In the genomic region with DNA sequence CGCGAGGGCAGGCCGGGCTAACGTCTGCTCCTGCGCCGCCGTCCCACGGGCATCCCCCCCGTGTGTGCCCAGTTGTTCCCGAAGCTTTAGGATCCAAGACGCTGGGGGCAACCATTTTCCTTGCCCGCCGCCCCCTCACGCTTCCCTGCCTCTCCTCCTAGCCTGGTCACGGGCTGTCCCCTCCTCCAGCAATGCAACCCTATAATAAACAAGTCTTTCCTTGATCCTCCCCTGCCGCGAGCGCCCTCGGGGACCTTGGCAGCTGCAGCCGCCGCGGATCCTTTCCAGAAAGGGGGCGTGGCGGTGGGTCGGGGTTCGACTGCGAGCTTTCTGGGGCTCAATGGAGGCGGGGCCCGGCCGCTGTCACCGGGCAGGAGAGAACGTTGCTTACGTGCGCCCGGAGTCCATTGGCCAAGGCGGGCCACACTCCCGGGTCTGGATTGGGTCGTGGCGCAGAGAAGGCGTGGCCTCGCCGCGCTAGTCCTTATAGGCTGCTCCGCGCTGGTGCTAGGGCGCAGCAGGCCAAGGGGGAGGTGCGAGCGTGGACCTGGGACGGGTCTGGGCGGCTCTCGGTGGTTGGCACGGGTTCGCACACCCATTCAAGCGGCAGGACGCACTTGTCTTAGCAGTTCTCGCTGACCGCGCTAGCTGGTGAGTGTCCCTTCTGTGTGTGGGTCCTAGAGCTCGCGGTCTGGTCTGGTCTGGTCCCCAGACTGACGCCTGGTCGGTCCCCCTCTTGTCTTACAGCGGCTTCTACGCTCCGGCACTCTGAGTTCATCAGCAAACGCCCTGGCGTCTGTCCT, we compare ENCODE assay signal across 1 cellular context.
TF ChIP-seq lines count a peak whose summit lies in the region.

A gene with protein sequence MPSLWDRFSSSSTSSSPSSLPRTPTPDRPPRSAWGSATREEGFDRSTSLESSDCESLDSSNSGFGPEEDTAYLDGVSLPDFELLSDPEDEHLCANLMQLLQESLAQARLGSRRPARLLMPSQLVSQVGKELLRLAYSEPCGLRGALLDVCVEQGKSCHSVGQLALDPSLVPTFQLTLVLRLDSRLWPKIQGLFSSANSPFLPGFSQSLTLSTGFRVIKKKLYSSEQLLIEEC (plus strand): TSS at position 515 of the 803 bp plus-strand sequence. CDS start 293 bp downstream, outside the sequence.

TF ChIP-seq in HEK293, 187 proteins besides CTCF, POLR2A, EP300 and RAD21 (continued from another document and continues in another):
- TF ChIP-seq ZSCAN23 (tag by site-specific recombination; IDR thresholded peaks at IDR 0.05) (no peak), SP3 (tag by site-specific recombination; IDR thresholded peaks at IDR 0.05) (peak; percentile 89), KLF16 (tag by site-specific recombination; IDR thresholded peaks at IDR 0.05) (peak; percentile 95), ZBTB21 (tag by site-specific recombination; IDR thresholded peaks at IDR 0.05) (0 out of 2 replicates have a peak, but pooled peaks have one; percentile 4), ZNF133 (tag by site-specific recombination; IDR thresholded peaks at IDR 0.05) (no peak), ZNF350 (tag by site-specific recombination; IDR thresholded peaks at IDR 0.05) (no peak), ZBTB8A (tag by site-specific recombination; IDR thresholded peaks at IDR 0.05) (peak; percentile 86), ZNF610 (tag by site-specific recombination; IDR thresholded peaks at IDR 0.05; ENCODE audit: borderline replicate concordance) (peak; percentile 20; the same call in 1 of the 2 replicates), ZBTB17 (tag by site-specific recombination; IDR thresholded peaks at IDR 0.05) (peak; percentile 69), ZNF768 (tag by site-specific recombination; IDR thresholded peaks at IDR 0.05) (peak; percentile 56; the same call in 1 of the 2 replicates), ZNF433 (tag by site-specific recombination; IDR thresholded peaks at IDR 0.05; ENCODE audit: low read depth) (no peak), ZNF623 (tag by site-specific recombination; IDR thresholded peaks at IDR 0.05) (peak; percentile 30), PRDM1 (tag by site-specific recombination; IDR thresholded peaks at IDR 0.05) (no peak), KLF1 (tag by site-specific recombination; IDR thresholded peaks at IDR 0.05) (peak; percentile 33), ZNF561 (tag by site-specific recombination; IDR thresholded peaks at IDR 0.05; ENCODE audit: borderline replicate concordance) (0 out of 2 replicates have a peak, but pooled peaks have one; percentile 14), ZNF423 (tag by site-specific recombination; IDR thresholded peaks at IDR 0.05) (peak; percentile 97), ZNF341 (tag by site-specific recombination; IDR thresholded peaks at IDR 0.05; ENCODE audit: low read depth) (peak; percentile 5; the same call in 1 of the 2 replicates), HOXC10 (CRISPR knock-in tag; IDR thresholded peaks at IDR 0.05) (no peak), KLF7 (tag by site-specific recombination; IDR thresholded peaks at IDR 0.05; ENCODE audit: borderline replicate concordance) (peak; percentile 65; the same call in 1 of the 2 replicates), GLI4 (tag by site-specific recombination; IDR thresholded peaks at IDR 0.05) (peak; percentile 76; the same call in 1 of the 2 replicates), ZNF660 (tag by site-specific recombination; IDR thresholded peaks at IDR 0.05) (peak; percentile 92), ZNF266 (tag by site-specific recombination; IDR thresholded peaks at IDR 0.05; ENCODE audit: low read depth) (0 out of 2 replicates have a peak, but pooled peaks have one; percentile 7), ZNF366 (tag by site-specific recombination; conservative IDR thresholded peaks at IDR 0.05) (peak; percentile 80), REPIN1 (tag by site-specific recombination; IDR thresholded peaks at IDR 0.05; ENCODE audit: low read depth) (peak; percentile 93; the same call in 1 of the 2 replicates), ZNF792 (tag by site-specific recombination; IDR thresholded peaks at IDR 0.05) (0 out of 2 replicates have a peak, but pooled peaks have one; percentile 47), SP7 (tag by site-specific recombination; IDR thresholded peaks at IDR 0.05) (peak; percentile 97), EGR2 (tag by site-specific recombination; IDR thresholded peaks at IDR 0.05; ENCODE audit: low read depth) (peak; percentile 82), FEZF1 (tag by site-specific recombination; IDR thresholded peaks at IDR 0.05) (peak; percentile 80), GLIS1 (tag by site-specific recombination; IDR thresholded peaks at IDR 0.05) (peak; percentile 94), ZFP69B (tag by site-specific recombination; IDR thresholded peaks at IDR 0.05) (peak; percentile 76), ZNF629 (tag by site-specific recombination; IDR thresholded peaks at IDR 0.05) (peak; percentile 47; the same call in 1 of the 2 replicates)
- TF ChIP-seq, protein P1, sequence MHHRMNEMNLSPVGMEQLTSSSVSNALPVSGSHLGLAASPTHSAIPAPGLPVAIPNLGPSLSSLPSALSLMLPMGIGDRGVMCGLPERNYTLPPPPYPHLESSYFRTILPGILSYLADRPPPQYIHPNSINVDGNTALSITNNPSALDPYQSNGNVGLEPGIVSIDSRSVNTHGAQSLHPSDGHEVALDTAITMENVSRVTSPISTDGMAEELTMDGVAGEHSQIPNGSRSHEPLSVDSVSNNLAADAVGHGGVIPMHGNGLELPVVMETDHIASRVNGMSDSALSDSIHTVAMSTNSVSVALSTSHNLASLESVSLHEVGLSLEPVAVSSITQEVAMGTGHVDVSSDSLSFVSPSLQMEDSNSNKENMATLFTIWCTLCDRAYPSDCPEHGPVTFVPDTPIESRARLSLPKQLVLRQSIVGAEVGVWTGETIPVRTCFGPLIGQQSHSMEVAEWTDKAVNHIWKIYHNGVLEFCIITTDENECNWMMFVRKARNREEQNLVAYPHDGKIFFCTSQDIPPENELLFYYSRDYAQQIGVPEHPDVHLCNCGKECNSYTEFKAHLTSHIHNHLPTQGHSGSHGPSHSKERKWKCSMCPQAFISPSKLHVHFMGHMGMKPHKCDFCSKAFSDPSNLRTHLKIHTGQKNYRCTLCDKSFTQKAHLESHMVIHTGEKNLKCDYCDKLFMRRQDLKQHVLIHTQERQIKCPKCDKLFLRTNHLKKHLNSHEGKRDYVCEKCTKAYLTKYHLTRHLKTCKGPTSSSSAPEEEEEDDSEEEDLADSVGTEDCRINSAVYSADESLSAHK (tag by site-specific recombination; IDR thresholded peaks at IDR 0.05) = peak; percentile 40
- TF ChIP-seq, protein P2, sequence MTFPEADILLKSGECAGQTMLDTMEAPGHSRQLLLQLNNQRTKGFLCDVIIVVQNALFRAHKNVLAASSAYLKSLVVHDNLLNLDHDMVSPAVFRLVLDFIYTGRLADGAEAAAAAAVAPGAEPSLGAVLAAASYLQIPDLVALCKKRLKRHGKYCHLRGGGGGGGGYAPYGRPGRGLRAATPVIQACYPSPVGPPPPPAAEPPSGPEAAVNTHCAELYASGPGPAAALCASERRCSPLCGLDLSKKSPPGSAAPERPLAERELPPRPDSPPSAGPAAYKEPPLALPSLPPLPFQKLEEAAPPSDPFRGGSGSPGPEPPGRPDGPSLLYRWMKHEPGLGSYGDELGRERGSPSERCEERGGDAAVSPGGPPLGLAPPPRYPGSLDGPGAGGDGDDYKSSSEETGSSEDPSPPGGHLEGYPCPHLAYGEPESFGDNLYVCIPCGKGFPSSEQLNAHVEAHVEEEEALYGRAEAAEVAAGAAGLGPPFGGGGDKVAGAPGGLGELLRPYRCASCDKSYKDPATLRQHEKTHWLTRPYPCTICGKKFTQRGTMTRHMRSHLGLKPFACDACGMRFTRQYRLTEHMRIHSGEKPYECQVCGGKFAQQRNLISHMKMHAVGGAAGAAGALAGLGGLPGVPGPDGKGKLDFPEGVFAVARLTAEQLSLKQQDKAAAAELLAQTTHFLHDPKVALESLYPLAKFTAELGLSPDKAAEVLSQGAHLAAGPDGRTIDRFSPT (tag by site-specific recombination; IDR thresholded peaks at IDR 0.05) = peak; percentile 93
- TF ChIP-seq, protein P3, sequence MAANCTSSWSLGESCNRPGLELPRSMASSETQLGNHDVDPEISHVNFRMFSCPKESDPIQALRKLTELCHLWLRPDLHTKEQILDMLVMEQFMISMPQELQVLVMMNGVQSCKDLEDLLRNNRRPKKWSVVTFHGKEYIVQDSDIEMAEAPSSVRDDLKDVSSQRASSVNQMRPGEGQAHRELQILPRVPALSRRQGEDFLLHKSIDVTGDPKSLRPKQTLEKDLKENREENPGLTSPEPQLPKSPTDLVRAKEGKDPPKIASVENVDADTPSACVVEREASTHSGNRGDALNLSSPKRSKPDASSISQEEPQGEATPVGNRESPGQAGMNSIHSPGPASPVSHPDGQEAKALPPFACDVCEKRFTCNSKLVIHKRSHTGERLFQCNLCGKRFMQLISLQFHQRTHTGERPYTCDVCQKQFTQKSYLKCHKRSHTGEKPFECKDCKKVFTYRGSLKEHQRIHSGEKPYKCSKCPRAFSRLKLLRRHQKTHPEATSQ (tag by site-specific recombination; IDR thresholded peaks at IDR 0.05) = 0 out of 2 replicates have a peak, but pooled peaks have one; percentile 21
- TF ChIP-seq, protein P4, sequence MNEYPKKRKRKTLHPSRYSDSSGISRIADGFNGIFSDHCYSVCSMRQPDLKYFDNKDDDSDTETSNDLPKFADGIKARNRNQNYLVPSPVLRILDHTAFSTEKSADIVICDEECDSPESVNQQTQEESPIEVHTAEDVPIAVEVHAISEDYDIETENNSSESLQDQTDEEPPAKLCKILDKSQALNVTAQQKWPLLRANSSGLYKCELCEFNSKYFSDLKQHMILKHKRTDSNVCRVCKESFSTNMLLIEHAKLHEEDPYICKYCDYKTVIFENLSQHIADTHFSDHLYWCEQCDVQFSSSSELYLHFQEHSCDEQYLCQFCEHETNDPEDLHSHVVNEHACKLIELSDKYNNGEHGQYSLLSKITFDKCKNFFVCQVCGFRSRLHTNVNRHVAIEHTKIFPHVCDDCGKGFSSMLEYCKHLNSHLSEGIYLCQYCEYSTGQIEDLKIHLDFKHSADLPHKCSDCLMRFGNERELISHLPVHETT (tag by site-specific recombination; IDR thresholded peaks at IDR 0.05) = peak; percentile 46
- TF ChIP-seq, protein P5, sequence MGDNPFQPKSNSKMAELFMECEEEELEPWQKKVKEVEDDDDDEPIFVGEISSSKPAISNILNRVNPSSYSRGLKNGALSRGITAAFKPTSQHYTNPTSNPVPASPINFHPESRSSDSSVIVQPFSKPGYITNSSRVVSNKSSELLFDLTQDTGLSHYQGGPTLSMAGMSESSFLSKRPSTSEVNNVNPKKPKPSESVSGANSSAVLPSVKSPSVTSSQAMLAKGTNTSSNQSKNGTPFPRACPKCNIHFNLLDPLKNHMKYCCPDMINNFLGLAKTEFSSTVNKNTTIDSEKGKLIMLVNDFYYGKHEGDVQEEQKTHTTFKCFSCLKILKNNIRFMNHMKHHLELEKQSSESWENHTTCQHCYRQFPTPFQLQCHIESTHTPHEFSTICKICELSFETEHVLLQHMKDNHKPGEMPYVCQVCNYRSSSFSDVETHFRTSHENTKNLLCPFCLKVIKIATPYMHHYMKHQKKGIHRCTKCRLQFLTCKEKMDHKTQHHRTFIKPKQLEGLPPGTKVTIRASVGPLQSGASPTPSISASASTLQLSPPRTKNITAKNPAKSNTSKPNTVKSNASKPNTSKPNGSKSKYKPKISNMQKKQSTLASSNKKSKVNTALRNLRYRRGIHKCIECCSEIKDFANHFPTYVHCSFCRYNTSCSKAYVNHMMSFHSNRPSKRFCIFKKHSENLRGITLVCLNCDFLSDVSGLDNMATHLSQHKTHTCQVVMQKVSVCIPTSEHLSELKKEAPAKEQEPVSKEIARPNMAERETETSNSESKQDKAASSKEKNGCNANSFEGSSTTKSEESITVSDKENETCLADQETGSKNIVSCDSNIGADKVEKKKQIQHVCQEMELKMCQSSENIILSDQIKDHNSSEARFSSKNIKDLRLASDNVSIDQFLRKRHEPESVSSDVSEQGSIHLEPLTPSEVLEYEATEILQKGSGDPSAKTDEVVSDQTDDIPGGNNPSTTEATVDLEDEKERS (tag by site-specific recombination; IDR thresholded peaks at IDR 0.05) = peak; percentile 17; the same call in 1 of the 2 replicates
- TF ChIP-seq, protein P6, sequence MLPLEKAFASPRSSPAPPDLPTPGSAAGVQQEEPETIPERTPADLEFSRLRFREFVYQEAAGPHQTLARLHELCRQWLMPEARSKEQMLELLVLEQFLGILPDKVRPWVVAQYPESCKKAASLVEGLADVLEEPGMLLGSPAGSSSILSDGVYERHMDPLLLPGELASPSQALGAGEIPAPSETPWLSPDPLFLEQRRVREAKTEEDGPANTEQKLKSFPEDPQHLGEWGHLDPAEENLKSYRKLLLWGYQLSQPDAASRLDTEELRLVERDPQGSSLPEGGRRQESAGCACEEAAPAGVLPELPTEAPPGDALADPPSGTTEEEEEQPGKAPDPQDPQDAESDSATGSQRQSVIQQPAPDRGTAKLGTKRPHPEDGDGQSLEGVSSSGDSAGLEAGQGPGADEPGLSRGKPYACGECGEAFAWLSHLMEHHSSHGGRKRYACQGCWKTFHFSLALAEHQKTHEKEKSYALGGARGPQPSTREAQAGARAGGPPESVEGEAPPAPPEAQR (tag by site-specific recombination; IDR thresholded peaks at IDR 0.05) = peak; percentile 65; the same call in 1 of the 2 replicates
- TF ChIP-seq, protein P7, sequence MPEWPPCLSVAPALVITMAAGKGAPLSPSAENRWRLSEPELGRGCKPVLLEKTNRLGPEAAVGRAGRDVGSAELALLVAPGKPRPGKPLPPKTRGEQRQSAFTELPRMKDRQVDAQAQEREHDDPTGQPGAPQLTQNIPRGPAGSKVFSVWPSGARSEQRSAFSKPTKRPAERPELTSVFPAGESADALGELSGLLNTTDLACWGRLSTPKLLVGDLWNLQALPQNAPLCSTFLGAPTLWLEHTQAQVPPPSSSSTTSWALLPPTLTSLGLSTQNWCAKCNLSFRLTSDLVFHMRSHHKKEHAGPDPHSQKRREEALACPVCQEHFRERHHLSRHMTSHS (tag by site-specific recombination; IDR thresholded peaks at IDR 0.05) = 0 out of 2 replicates have a peak, but pooled peaks have one; percentile 11
- TF ChIP-seq, protein P8, sequence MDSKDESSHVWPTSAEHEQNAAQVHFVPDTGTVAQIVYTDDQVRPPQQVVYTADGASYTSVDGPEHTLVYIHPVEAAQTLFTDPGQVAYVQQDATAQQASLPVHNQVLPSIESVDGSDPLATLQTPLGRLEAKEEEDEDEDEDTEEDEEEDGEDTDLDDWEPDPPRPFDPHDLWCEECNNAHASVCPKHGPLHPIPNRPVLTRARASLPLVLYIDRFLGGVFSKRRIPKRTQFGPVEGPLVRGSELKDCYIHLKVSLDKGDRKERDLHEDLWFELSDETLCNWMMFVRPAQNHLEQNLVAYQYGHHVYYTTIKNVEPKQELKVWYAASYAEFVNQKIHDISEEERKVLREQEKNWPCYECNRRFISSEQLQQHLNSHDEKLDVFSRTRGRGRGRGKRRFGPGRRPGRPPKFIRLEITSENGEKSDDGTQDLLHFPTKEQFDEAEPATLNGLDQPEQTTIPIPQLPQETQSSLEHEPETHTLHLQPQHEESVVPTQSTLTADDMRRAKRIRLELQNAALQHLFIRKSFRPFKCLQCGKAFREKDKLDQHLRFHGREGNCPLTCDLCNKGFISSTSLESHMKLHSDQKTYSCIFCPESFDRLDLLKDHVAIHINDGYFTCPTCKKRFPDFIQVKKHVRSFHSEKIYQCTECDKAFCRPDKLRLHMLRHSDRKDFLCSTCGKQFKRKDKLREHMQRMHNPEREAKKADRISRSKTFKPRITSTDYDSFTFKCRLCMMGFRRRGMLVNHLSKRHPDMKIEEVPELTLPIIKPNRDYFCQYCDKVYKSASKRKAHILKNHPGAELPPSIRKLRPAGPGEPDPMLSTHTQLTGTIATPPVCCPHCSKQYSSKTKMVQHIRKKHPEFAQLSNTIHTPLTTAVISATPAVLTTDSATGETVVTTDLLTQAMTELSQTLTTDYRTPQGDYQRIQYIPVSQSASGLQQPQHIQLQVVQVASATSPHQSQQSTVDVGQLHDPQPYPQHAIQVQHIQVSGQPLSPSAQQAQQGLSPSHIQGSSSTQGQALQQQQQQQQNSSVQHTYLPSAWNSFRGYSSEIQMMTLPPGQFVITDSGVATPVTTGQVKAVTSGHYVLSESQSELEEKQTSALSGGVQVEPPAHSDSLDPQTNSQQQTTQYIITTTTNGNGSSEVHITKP (tag by site-specific recombination; IDR thresholded peaks at IDR 0.05) = peak; percentile 92
